In the genomic region with DNA sequence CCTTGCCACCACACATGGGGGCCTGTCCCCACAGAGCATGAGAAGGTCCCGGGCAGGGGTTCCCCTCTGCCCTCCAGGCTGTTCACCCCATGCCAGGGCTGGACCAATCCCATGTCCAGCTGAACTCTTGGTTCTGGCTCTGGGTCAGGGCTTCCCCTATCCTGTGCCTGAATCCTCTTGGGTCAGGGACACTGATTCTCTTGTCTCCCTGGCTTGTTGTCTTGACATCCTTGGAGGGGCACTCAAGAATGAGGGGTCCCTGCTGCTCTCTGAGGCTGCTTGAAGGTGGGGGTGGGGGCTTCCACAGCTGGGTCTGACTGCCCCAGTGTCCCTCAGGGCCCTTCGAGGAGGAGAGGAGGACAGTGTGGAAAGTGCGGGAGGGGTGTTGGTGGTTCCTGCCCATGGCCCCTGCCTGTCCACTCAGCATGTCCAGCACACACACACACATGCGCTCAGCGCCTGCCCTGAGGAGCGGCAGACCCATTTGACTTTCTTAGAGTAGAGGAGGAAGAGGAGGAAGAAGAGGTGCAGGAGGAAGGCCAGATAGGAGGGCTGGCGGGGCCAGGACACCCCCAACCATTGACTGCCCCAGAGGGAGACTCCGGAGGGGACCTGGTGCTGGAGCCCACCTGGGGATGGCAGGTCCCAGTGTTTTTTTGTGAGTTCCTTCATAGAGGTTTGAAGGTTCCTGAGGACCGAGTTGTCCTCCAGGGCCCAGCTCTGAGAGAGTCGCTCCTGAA, we compare ENCODE assay signal across 20 cellular contexts. TPM values are rescaled to one million over a fixed set of nuclear protein-coding genes. Genes with fewer than 3 reads are reported as not detected.
DNase-seq lines count a peak whose midpoint lies in the region; ATAC-seq lines count a peak whose summit lies in the region.
"Had no signal": no experiment of that assay in that cellular context is flagged by ENCODE, and none has a peak within 500 bp of the region (broad histone marks: within the 10 kb centered on the region; RNA-seq: fewer than 3 reads in every experiment).

No MANE protein-coding gene starts in this region.

- no peaks in the 10 kb centered on the region for H3K27me3 ChIP-seq in right cardiac atrium (ENCODE audit: control insufficient read depth, insufficient read depth)
- H3K27me3 ChIP-seq: BLaER1 treated with 17β-estradiol and CSF1 and Interleukin-3, amounts not matched to agents 10 nM and 100 nM had no signal

- DNase-seq in activated CD4-positive, CD25-positive, alpha-beta regulatory T cell treated with anti-CD3 and anti-CD28 coated beads, Interleukin-2, amount 50 U/mL, for 72 hours: peak; percentile 21
- DNase-seq in activated CD4-positive, CD25-positive, alpha-beta regulatory T cell (lab: John Stamatoyannopoulos, UW): no peak
- DNase-seq in left ventricle myocardium superior (peak; percentile 13), right cardiac atrium (no peak), posterior vena cava (ENCODE audit: low spot score) (peak; percentile 26), cerebellum (ENCODE audit: low spot score) (no peak), NCI-H1417 treated with DMSO at 0.1 percent for 48 hours (lab: John Stamatoyannopoulos, UW) (no peak)
- DNase-seq: IMR-90, Kasumi-1, NCI-H1105 treated with DMSO at 0.1 percent for 48 hours, NCI-H187 treated with DMSO at 0.1 percent for 48 hours, NCI-H2171, NCI-H774, SHP77 had no signal

- no peaks in the 10 kb centered on the region for H3K4me1 ChIP-seq in right cardiac atrium (ENCODE audit: control insufficient read depth, insufficient read depth, low read length)

- 92% methylated on average over 10 of the region's 10 CpGs for WGBS in right cardiac atrium

- no peaks in the 10 kb centered on the region for H3K9me3 ChIP-seq in right cardiac atrium (ENCODE audit: control insufficient read depth, low read length)
- H3K9me3 ChIP-seq: BLaER1 treated with 17β-estradiol and CSF1 and Interleukin-3, amounts not matched to agents 10 nM and 100 nM had no signal

- H3K27ac ChIP-seq in right cardiac atrium (ENCODE audit: low read length): no peak overlapping the region
- H3K27ac ChIP-seq: 22Rv1; BLaER1 treated with 17β-estradiol and CSF1 and Interleukin-3, amounts not matched to agents 10 nM and 100 nM had no signal

- intact Hi-C loops in left ventricle myocardium superior (cut with micrococcal nuclease) (no loop called here), right cardiac atrium (cut with DNase I) (no loop called here), posterior vena cava (cut with DNase I) (no loop called here)

- H3K4me3 ChIP-seq in right cardiac atrium (ENCODE audit: low read length): no peak overlapping the region
- H3K4me3 ChIP-seq: BLaER1 treated with 17β-estradiol and CSF1 and Interleukin-3, amounts not matched to agents 10 nM and 100 nM had no signal

- ATAC-seq in left ventricle myocardium superior (no peak), right cardiac atrium (no peak), HG03439 (IDR thresholded peaks at IDR 0.05; ENCODE audit: unreplicated experiment) (no peak)
- ATAC-seq: Panc1 had no signal

RNA-seq across cellular contexts. Expression of a gene that starts 47.0 kb away (rescaled TPM):
- total RNA-seq in left ventricle myocardium superior (not detected), right cardiac atrium (not detected), posterior vena cava (not detected), cerebellum (not detected)
- polyA plus RNA-seq in right cardiac atrium: not detected
- total RNA-seq: HT-29, IMR-90, NCI-H460 had no signal
- polyA plus RNA-seq: IMR-90 had no signal

Comparison
In these comparisons a context has a peak if more than half of its experiments do, and no peak if none do; other contexts are left out.
1. DNase-seq: peak in activated CD4-positive, CD25-positive, alpha-beta regulatory T cell treated with anti-CD3 and anti-CD28 coated beads, Interleukin-2, amount 50 U/mL, for 72 hours (single experiment), left ventricle myocardium superior (single experiment) and posterior vena cava (single experiment); none in activated CD4-positive, CD25-positive, alpha-beta regulatory T cell (0 of 4), right cardiac atrium (0 of 3), cerebellum (single experiment) and NCI-H1417 treated with DMSO at 0.1 percent for 48 hours (single experiment).